In genomic region chr7:1724118-1724910, GRCh38 we compare ENCODE assay signal across 19 cellular contexts. TPM values are rescaled to one million over a fixed set of nuclear protein-coding genes. Genes with fewer than 3 reads are reported as not detected.
DNase-seq lines count a peak whose midpoint lies in the region; TF ChIP-seq lines count a peak whose summit lies in the region.
"Had no signal": no experiment of that assay in that cellular context is flagged by ENCODE, and none has a peak within 500 bp of the region (broad histone marks: within the 10 kb centered on the region; RNA-seq: fewer than 3 reads in every experiment).

No MANE protein-coding gene starts in this region.

- H3K4me2 ChIP-seq in GM23248 (ENCODE audit: unreplicated experiment) = no peak overlapping the region
- H3K4me2 ChIP-seq: GM23338 had no signal

- H3K9me3 ChIP-seq in right atrium auricular region (peaks cover 0 to 6% of the 10 kb centered on the region in 2 donors), left ventricle myocardium inferior (replicated peaks) (peaks cover 13% of the 10 kb centered on the region), GM23248 (ENCODE audit: low read depth) (no peaks in the 10 kb centered on the region)

- no peak overlapping the region for H3K4me3 ChIP-seq in right atrium auricular region
- H3K4me3 ChIP-seq in left ventricle myocardium inferior = no peak overlapping the region
- H3K4me3 ChIP-seq in GM23248 = no peak overlapping the region
- H3K4me3 ChIP-seq: GM23338, SK-N-MC had no signal

- POLR2A ChIA-PET in activated CD4-positive, alpha-beta memory T cell treated with anti-CD3 and anti-CD28 coated beads for 36 hours (lab: Charles Lee) = no interaction called here

- H3K9ac ChIP-seq in GM23248 = no peak overlapping the region

- no peak overlapping the region for H3K4me3 Mint-ChIP-seq in glutamatergic neuron (ENCODE audit: unreplicated experiment)
- no peak overlapping the region for H3K4me3 Mint-ChIP-seq in activated CD4-positive, alpha-beta memory T cell treated with anti-CD3 and anti-CD28 coated beads for 36 hours
- H3K4me3 Mint-ChIP-seq: CD8-positive, alpha-beta memory T cell; GM23338 had no signal

- no peaks in the 10 kb centered on the region for H3F3A ChIP-seq in GM23248 (ENCODE audit: insufficient read depth)

- peaks cover 3% of the 10 kb centered on the region for H3K36me3 Mint-ChIP-seq in glutamatergic neuron (ENCODE audit: unreplicated experiment)
- no peaks in the 10 kb centered on the region for H3K36me3 Mint-ChIP-seq in activated CD4-positive, alpha-beta memory T cell treated with anti-CD3 and anti-CD28 coated beads for 36 hours

- H4K20me1 ChIP-seq in GM23248 (ENCODE audit: insufficient read depth) = no peaks in the 10 kb centered on the region

- intact Hi-C loops in left ventricle myocardium inferior (cut with micrococcal nuclease) = no loop called here
- intact Hi-C loops in activated CD4-positive, alpha-beta memory T cell treated with anti-CD3 and anti-CD28 coated beads for 36 hours (cut with micrococcal nuclease) = no loop called here

- H3K27me3 Mint-ChIP-seq in glutamatergic neuron (ENCODE audit: unreplicated experiment) = peaks cover 10% of the 10 kb centered on the region
- peaks cover 6% of the 10 kb centered on the region for H3K27me3 Mint-ChIP-seq in activated CD4-positive, alpha-beta memory T cell treated with anti-CD3 and anti-CD28 coated beads for 36 hours

- H2AFZ ChIP-seq in GM23248 = no peak overlapping the region
- H2AFZ ChIP-seq: GM23338 had no signal

- WGBS in GM23248 (ENCODE audit: low coverage in 1 of 2, low lambda C conversion rate in 2 of 2, missing lambda C conversion rate in 2 of 2), 2 experiments = 80 to 85% methylated on average over 19 to 21 of the region's 21 CpGs

- in situ Hi-C loops in GM23248 (cut with MboI) = no loop called here

- H3K27me3 ChIP-seq in right atrium auricular region = no peaks in the 10 kb centered on the region
- H3K27me3 ChIP-seq in left ventricle myocardium inferior (ENCODE audit: low read depth) = peaks cover 6% of the 10 kb centered on the region
- H3K27me3 ChIP-seq in GM23248 (replicated peaks; ENCODE audit: insufficient read depth) = no peaks in the 10 kb centered on the region

- peaks cover 24% of the 10 kb centered on the region for H3K9me3 Mint-ChIP-seq in glutamatergic neuron (ENCODE audit: unreplicated experiment)
- H3K9me3 Mint-ChIP-seq in activated CD4-positive, alpha-beta memory T cell treated with anti-CD3 and anti-CD28 coated beads for 36 hours = no peaks in the 10 kb centered on the region

- H3K4me1 Mint-ChIP-seq in glutamatergic neuron (ENCODE audit: low read depth, unreplicated experiment) = peaks cover 9% of the 10 kb centered on the region
- H3K4me1 Mint-ChIP-seq in activated CD4-positive, alpha-beta memory T cell treated with anti-CD3 and anti-CD28 coated beads for 36 hours (ENCODE audit: low read depth) = no peaks in the 10 kb centered on the region
- H3K4me1 Mint-ChIP-seq: CD8-positive, alpha-beta memory T cell had no signal

- TF ChIP-seq CTCF in right atrium auricular region (IDR thresholded peaks at IDR 0.05) = no peak
- no peak for TF ChIP-seq CTCF in left ventricle myocardium inferior (IDR thresholded peaks at IDR 0.05; ENCODE audit: borderline replicate concordance)
- no peak for TF ChIP-seq CTCF in glutamatergic neuron (IDR thresholded peaks at IDR 0.05; ENCODE audit: partially characterized antibody, unreplicated experiment)

- no peaks in the 10 kb centered on the region for H3K79me2 ChIP-seq in GM23248 (ENCODE audit: insufficient read depth)

- no peaks in the 10 kb centered on the region for H3K36me3 ChIP-seq in right atrium auricular region
- peaks cover 10% of the 10 kb centered on the region for H3K36me3 ChIP-seq in left ventricle myocardium inferior
- no peaks in the 10 kb centered on the region for H3K36me3 ChIP-seq in GM23248 (ENCODE audit: low read depth)

- H3K27ac Mint-ChIP-seq in glutamatergic neuron (ENCODE audit: unreplicated experiment) = no peak overlapping the region
- no peak overlapping the region for H3K27ac Mint-ChIP-seq in activated CD4-positive, alpha-beta memory T cell treated with anti-CD3 and anti-CD28 coated beads for 36 hours
- H3K27ac Mint-ChIP-seq: GM23338 had no signal

- CTCF ChIA-PET in activated CD4-positive, alpha-beta memory T cell treated with anti-CD3 and anti-CD28 coated beads for 36 hours (lab: Charles Lee) = no interaction called here

- peaks cover 0 to 36% of the 10 kb centered on the region in 2 donors for H3K4me1 ChIP-seq in right atrium auricular region
- H3K4me1 ChIP-seq in left ventricle myocardium inferior = peaks cover 46% of the 10 kb centered on the region
- no peaks in the 10 kb centered on the region for H3K4me1 ChIP-seq in GM23248 (ENCODE audit: insufficient read depth)

- no peaks in the 10 kb centered on the region for H3K9me2 ChIP-seq in GM23248 (ENCODE audit: insufficient read depth)

- H3K27ac ChIP-seq in right atrium auricular region (peak overlapping the region; percentile 70 to 87), left ventricle myocardium inferior (replicated peaks) (no peak overlapping the region), GM23248 (no peak overlapping the region)
- H3K27ac ChIP-seq: C4-2B, SK-N-MC had no signal

- DNase-seq in NCI-H510A treated with DMSO at 0.1 percent for 48 hours (lab: John Stamatoyannopoulos, UW) (peak; percentile 40), NCI-H510A (lab: John Stamatoyannopoulos, UW) (no peak), right atrium auricular region (ENCODE audit: low spot score) (no peak), left ventricle myocardium inferior (no peak), glutamatergic neuron (peak; percentile 11), medulla oblongata (ENCODE audit: extremely low spot score) (no peak), GM23248 (no peak)
- DNase-seq in activated CD4-positive, alpha-beta memory T cell treated with anti-CD3 and anti-CD28 coated beads for 36 hours = no peak
- DNase-seq: CD8-positive, alpha-beta memory T cell; GDM1; HCEC 1CT; IMR-90; Karpas-422; NCI-H226; OCI-M1 had no signal

RNA-seq across cellular contexts. Expression of gene ELFN1, which starts 54.2 kb away (rescaled TPM):
- total RNA-seq in right atrium auricular region (10 to 100 TPM in 1 of 2 donors, 1 to 10 TPM in 1; 6.5 to 15.3 TPM), left ventricle myocardium inferior (10.5 TPM), glutamatergic neuron (ENCODE audit: unreplicated experiment) (40.0 TPM)
- under 1 TPM; 0.10 to 0.12 TPM for total RNA-seq in activated CD4-positive, alpha-beta memory T cell treated with anti-CD3 and anti-CD28 coated beads for 36 hours
- total RNA-seq in GM23248 (2014; rRNA removed; shearing (Covaris generic)) = 5.1 and 6.2 TPM in 2 replicates
- polyA plus RNA-seq in GM23248 (2016; fragmentation: Nextera tagmentation; extraction: Ambion mirVana) = 0.13 and 0.19 TPM in 2 replicates
- total RNA-seq: M059J had no signal

Comparison
In these comparisons a context has a peak if more than half of its experiments do, and no peak if none do; other contexts are left out.
1. DNase-seq: peak in NCI-H510A treated with DMSO at 0.1 percent for 48 hours (single experiment) and glutamatergic neuron (single experiment); none in NCI-H510A (single experiment), right atrium auricular region (single experiment), left ventricle myocardium inferior (single experiment), medulla oblongata (single experiment), activated CD4-positive, alpha-beta memory T cell treated with anti-CD3 and anti-CD28 coated beads for 36 hours (single experiment) and GM23248 (single experiment).
2. H3K27ac ChIP-seq: peak in right atrium auricular region (2 of 2); none in left ventricle myocardium inferior (single experiment) and GM23248 (single experiment).